ENCODE assay signal across 8 cellular contexts in the genomic region with DNA sequence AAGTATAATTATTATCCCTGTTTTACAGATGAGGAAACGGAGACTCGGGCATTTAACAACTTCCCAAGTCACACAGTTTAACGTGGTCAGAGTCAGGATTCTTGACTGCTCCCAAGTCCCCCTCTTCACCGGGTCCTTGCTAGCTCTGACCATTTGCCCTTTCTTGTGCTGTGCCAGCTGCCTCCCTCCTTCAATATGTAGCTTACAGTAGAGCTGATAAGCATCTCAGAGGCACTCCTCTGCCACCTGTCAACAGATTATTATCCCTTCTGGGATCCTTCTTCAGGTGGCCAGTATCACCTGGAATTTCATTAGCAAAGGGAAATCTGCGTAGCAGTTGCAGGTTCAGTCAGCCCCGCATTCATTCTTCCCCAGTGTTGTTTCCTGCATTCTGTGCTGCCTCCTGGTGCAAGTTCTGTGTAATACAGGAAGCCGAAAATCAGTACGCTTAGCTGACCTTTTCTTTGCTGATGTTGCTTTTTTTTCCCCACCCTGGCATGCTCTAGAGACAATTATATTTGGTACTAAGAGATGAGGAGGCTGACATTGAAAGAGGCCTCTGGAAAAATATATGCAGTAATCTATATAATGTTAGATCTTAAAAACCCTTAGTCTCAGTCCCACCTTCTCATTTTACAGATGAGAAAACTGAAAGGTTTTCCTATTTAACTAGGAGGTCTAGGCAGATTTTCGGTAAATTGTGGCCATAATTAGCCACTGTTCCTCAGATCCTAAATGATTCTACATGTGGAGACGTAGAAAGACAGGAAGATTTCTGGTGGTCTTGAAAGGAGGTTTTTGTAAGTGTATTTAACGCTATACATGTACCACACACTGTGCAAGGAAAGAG. TPM values are rescaled to one million over a fixed set of nuclear protein-coding genes. Genes with fewer than 3 reads are reported as not detected.
DNase-seq lines count a peak whose midpoint lies in the region; ATAC-seq and TF ChIP-seq lines count a peak whose summit lies in the region.

No MANE protein-coding gene starts in this region.

- no peak overlapping the region for H3K4me3 ChIP-seq in WI38 (ENCODE audit: low read depth, low read length)

- peak in 9 of 14 donors; percentile 8 to 48 (median 23) for DNase-seq in C1 segment of cervical spinal cord (lab: John Stamatoyannopoulos, UW)
- DNase-seq in NCI-H1694 (lab: John Stamatoyannopoulos, UW): peak; percentile 54
- DNase-seq in dermis microvascular lymphatic vessel endothelial cell (ENCODE audit: low read depth in 2 of 2): peak; percentile 63 to 71
- peak; percentile 81 for DNase-seq in medulla oblongata (ENCODE audit: extremely low spot score)
- peak; percentile 83 for DNase-seq in superior temporal gyrus (ENCODE audit: extremely low spot score)

- peak; percentile 80 for TF ChIP-seq CTCF in WI38 (IDR thresholded peaks at IDR 0.05; ENCODE audit: low read depth, low read length)

- ATAC-seq in GM18861 (IDR thresholded peaks at IDR 0.05; ENCODE audit: unreplicated experiment): peak; percentile 49
- no peak for ATAC-seq in HG02870 (IDR thresholded peaks at IDR 0.05; ENCODE audit: unreplicated experiment)

RNA-seq across cellular contexts. Expression of gene TMOD2, which starts 24.8 kb away (rescaled TPM):
- 19.1 and 37.3 TPM in 2 replicates for total RNA-seq in dermis microvascular lymphatic vessel endothelial cell

RNA-seq across cellular contexts. Expression of gene LYSMD2, which starts 38.7 kb away (rescaled TPM):
- 16.4 and 23.9 TPM in 2 replicates for total RNA-seq in dermis microvascular lymphatic vessel endothelial cell

RNA-seq across cellular contexts. Expression of gene TMOD3, which starts 53.3 kb away (rescaled TPM):
- total RNA-seq in dermis microvascular lymphatic vessel endothelial cell: 48.3 and 59.4 TPM in 2 replicates

Comparison
In these comparisons a context has a peak if more than half of its experiments do, and no peak if none do; other contexts are left out.
1. DNase-seq: peak in every context shown above with its lines; median percentile 83 in superior temporal gyrus; 81 in medulla oblongata; 67 in dermis microvascular lymphatic vessel endothelial cell; 54 in NCI-H1694; 23 in C1 segment of cervical spinal cord.